In the genomic region with DNA sequence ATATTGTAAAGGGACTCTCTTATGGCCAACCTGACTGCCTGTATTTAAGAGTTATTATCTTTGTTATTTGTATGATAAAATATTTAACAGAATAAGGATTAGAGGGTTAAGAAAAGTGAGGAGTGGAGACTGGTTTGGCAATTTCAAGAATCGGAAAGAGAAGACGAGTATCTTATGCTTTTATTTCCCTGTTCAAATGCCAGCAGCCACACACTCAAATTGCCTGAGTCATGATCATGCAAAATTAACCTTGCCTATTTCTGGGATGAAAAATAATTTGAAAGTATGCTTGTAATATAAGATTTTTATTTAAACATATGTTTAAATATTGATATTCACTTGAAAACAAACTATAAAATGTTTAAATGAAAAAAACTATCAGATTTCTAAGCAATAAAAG, we compare ENCODE assay signal across 20 cellular contexts.
"Had no signal": no experiment of that assay in that cellular context is flagged by ENCODE, and none has a peak within 500 bp of the region (broad histone marks: within the 10 kb centered on the region; RNA-seq: fewer than 3 reads in every experiment).

No MANE protein-coding gene starts in this region.

- DNase-seq: activated CD4-positive, alpha-beta T cell treated with anti-CD3 and anti-CD28 coated beads for 1 hour; activated CD4-positive, alpha-beta T cell treated with anti-CD3 and anti-CD28 coated beads, Interleukin-2, amount 50 U/mL, for 4 hours; activated gamma-delta T cell treated with Interleukin-2 at 50 U/mL for 16 hours; body of pancreas; dermis blood vessel endothelial cell; effector memory CD4-positive, alpha-beta T cell; mesendoderm; naive thymus-derived CD8-positive, alpha-beta T cell; pancreas; right lobe of liver; stimulated activated CD4-positive, alpha-beta T cell treated with anti-CD3 and anti-CD28 coated beads, Interleukin-4, amount 100 ng/mL, for 24 hours; stomach; SW 1271; T-helper 2 cell; trophoblast cell; WERI-Rb-1 had no signal

- H3K4me3 ChIP-seq: body of pancreas, pancreas, right lobe of liver, stomach had no signal

- H3K9me3 ChIP-seq: body of pancreas, neutrophil, pancreas, right lobe of liver, stomach had no signal

- H3K27me3 ChIP-seq: body of pancreas, neutrophil, pancreas, right lobe of liver, stomach had no signal

- H3K4me1 ChIP-seq: pancreas, right lobe of liver, stomach had no signal

- H3K27ac ChIP-seq: body of pancreas, neutrophil, pancreas, right lobe of liver, stomach, WERI-Rb-1 had no signal

- H3K36me3 ChIP-seq: neutrophil, pancreas, right lobe of liver, stomach, WERI-Rb-1 had no signal

- ATAC-seq: activated naive CD4-positive, alpha-beta T cell treated with anti-CD3 and anti-CD28 coated beads, Interleukin-2, amount 50 U/mL, for 72 hours; body of pancreas; naive thymus-derived CD8-positive, alpha-beta T cell; pancreas; right lobe of liver; stimulated activated effector memory CD8-positive, alpha-beta T cell treated with anti-CD3 and anti-CD28 coated beads, Interleukin-12 subunit alpha, Interleukin-12 subunit beta, amount 100 ng/mL, for 72 hours had no signal

- H3K27me3 Mint-ChIP-seq: naive thymus-derived CD8-positive, alpha-beta T cell had no signal

- H3K27ac Mint-ChIP-seq: activated naive CD4-positive, alpha-beta T cell treated with anti-CD3 and anti-CD28 coated beads, Interleukin-2, amount 50 U/mL, for 72 hours; activated T-helper 1 cell treated with anti-CD3 and anti-CD28 coated beads, Interleukin-12 subunit alpha, Interleukin-12 subunit beta, Interleukin-2, Interleukin-4 antibody, amounts not matched to agents 30 ng/mL and 10 ng/mL and 1 ng/mL, durations not matched to agents 14 hours and 24 hours and 36 hours; stimulated activated effector memory CD8-positive, alpha-beta T cell treated with anti-CD3 and anti-CD28 coated beads, Interleukin-12 subunit alpha, Interleukin-12 subunit beta, amount 100 ng/mL, for 72 hours had no signal

- FAIRE-seq: pancreas had no signal

- H3K4me3 Mint-ChIP-seq: activated T-helper 1 cell treated with anti-CD3 and anti-CD28 coated beads, Interleukin-12 subunit alpha, Interleukin-12 subunit beta, Interleukin-2, Interleukin-4 antibody, amounts not matched to agents 30 ng/mL and 10 ng/mL and 1 ng/mL, durations not matched to agents 14 hours and 24 hours and 36 hours; naive thymus-derived CD8-positive, alpha-beta T cell; stimulated activated effector memory CD8-positive, alpha-beta T cell treated with anti-CD3 and anti-CD28 coated beads, Interleukin-12 subunit alpha, Interleukin-12 subunit beta, amount 100 ng/mL, for 72 hours had no signal
